In genomic region chr3:192812736-192813383, GRCh38 we compare ENCODE assay signal across 8 cellular contexts.
DNase-seq lines count a peak whose midpoint lies in the region; ATAC-seq and TF ChIP-seq lines count a peak whose summit lies in the region.

No MANE protein-coding gene starts in this region.

- peak; percentile 63 for DNase-seq in DMS53 (lab: John Stamatoyannopoulos, UW)
- DNase-seq in Kasumi-1 (lab: John Stamatoyannopoulos, UW), result peak; percentile 61 to 72
- DNase-seq in RPMI7951 (ENCODE audit: low read depth), result peak; percentile 64
- peak; percentile 80 for DNase-seq in fibroblast of villous mesenchyme (ENCODE audit: low read depth)
- DNase-seq in putamen (ENCODE audit: low spot score), result peak; percentile 65
- no peak for DNase-seq in H7
- DNase-seq in NK-92 treated with Interleukin-12 subunit alpha and Interleukin-12 subunit beta, amount 100 ng/mL, for 24 hours (lab: John Stamatoyannopoulos, UW), result no peak

- peak; percentile 70 for TF ChIP-seq CTCF in fibroblast of villous mesenchyme (IDR thresholded peaks at IDR 0.05; ENCODE audit: insufficient read depth, low read depth, low read length)

- no peak for ATAC-seq in HG02571 (IDR thresholded peaks at IDR 0.05; ENCODE audit: unreplicated experiment)

- no peaks in the 10 kb centered on the region for H3K27me3 ChIP-seq in H7 (ENCODE audit: control insufficient read depth, insufficient read depth, low read length)

- no peaks in the 10 kb centered on the region for H3K36me3 ChIP-seq in H7 (replicated peaks; ENCODE audit: control insufficient read depth, insufficient read depth, low read length)

- H3K4me3 ChIP-seq in fibroblast of villous mesenchyme (ENCODE audit: low read depth, low read length) (no peak overlapping the region), H7 (ENCODE audit: insufficient read depth, low read depth, low read length) (no peak overlapping the region)

Comparison
In these comparisons a context has a peak if more than half of its experiments do, and no peak if none do; other contexts are left out.
1. DNase-seq: peak in DMS53 (single experiment), Kasumi-1 (2 of 2), RPMI7951 (single experiment), fibroblast of villous mesenchyme (single experiment) and putamen (single experiment); none in H7 (single experiment) and NK-92 treated with Interleukin-12 subunit alpha and Interleukin-12 subunit beta, amount 100 ng/mL, for 24 hours (single experiment).